17 cellular contexts compared by ENCODE assay signal in genomic region chr3:15495461-15496340, GRCh38. TPM values are rescaled to one million over a fixed set of nuclear protein-coding genes. Genes with fewer than 3 reads are reported as not detected.
DNase-seq lines count a peak whose midpoint lies in the region; ATAC-seq, FAIRE-seq and TF ChIP-seq lines count a peak whose summit lies in the region.
"Had no signal": no experiment of that assay in that cellular context is flagged by ENCODE, and none has a peak within 500 bp of the region (broad histone marks: within the 10 kb centered on the region; RNA-seq: fewer than 3 reads in every experiment).

No MANE protein-coding gene starts in this region.

- H3K9me3 Mint-ChIP-seq in natural killer cell, result no peaks in the 10 kb centered on the region
- H3K9me3 Mint-ChIP-seq: activated T-helper 17 cell treated with anti-CD3 and anti-CD28 coated beads, Interleukin-2, amount 50 U/mL, for 72 hours had no signal

- peaks cover 58 to 71% of the 10 kb centered on the region in 2 donors for H3K4me1 Mint-ChIP-seq in natural killer cell

- H3K4me3 Mint-ChIP-seq in natural killer cell, result no peak overlapping the region
- H3K4me3 Mint-ChIP-seq: activated T-helper 17 cell treated with anti-CD3 and anti-CD28 coated beads, Interleukin-2, amount 50 U/mL, for 72 hours had no signal

- POLR2A ChIA-PET in HepG2 (lab: Yijun Ruan, JAX) (no interaction called here), K562 (lab: Yijun Ruan, JAX) (interaction anchor here (0.5 to 2.8 kb wide), 6 partner anchors 14 to 73 kb away, joined by 3 to 8 read pairs (median 4); no protein-coding TSS in a partner anchor)

- no peaks in the 10 kb centered on the region for H3K9me3 ChIP-seq in HepG2 (ENCODE audit: low read length)
- H3K9me3 ChIP-seq in right lobe of liver, result no peaks in the 10 kb centered on the region
- H3K9me3 ChIP-seq in K562 (replicated peaks; ENCODE audit: control insufficient read depth, insufficient read depth, low read depth, low read length), result no peaks in the 10 kb centered on the region
- H3K9me3 ChIP-seq: lower lobe of right lung, neutrophil had no signal

- H3K27ac ChIP-seq in HepG2 (ENCODE audit: extremely low read length, insufficient read depth, low read length), result no peak overlapping the region
- no peak overlapping the region for H3K27ac ChIP-seq in right lobe of liver
- no peak overlapping the region for H3K27ac ChIP-seq in K562 (ENCODE audit: extremely low read depth, low read depth, low read length)
- H3K27ac ChIP-seq: lower lobe of right lung, neutrophil had no signal

- H3K4me1 ChIP-seq in HepG2 (ENCODE audit: insufficient read depth, low read length) (peaks cover 12% of the 10 kb centered on the region), right lobe of liver (no peaks in the 10 kb centered on the region), K562 (replicated peaks in 1 of 2; ENCODE audit: control insufficient read depth in 2 of 2, insufficient read depth in 2 of 2, low read length in 2 of 2) (no peaks in the 10 kb centered on the region)

- FAIRE-seq in HepG2 (lab: Jason Lieb, UNC) (no peak), K562 (lab: Jason Lieb, UNC) (no peak)
- FAIRE-seq: astrocyte, G401.6 had no signal

- H4K20me1 ChIP-seq in HepG2 (ENCODE audit: insufficient read depth, low read length) (no peaks in the 10 kb centered on the region), K562 (replicated peaks; ENCODE audit: control insufficient read depth, insufficient read depth, low read length) (no peaks in the 10 kb centered on the region)

- no peaks in the 10 kb centered on the region for H3K27me3 Mint-ChIP-seq in natural killer cell (ENCODE audit: low read depth in 2 of 2)
- H3K27me3 Mint-ChIP-seq: activated T-helper 17 cell treated with anti-CD3 and anti-CD28 coated beads, Interleukin-2, amount 50 U/mL, for 72 hours had no signal

- H3K36me3 ChIP-seq in HepG2 (replicated peaks in 1 of 2; ENCODE audit: control insufficient read depth in 1 of 2, insufficient read depth in 2 of 2, low read length in 2 of 2) (no peaks in the 10 kb centered on the region), right lobe of liver (no peaks in the 10 kb centered on the region), K562 (ENCODE audit: control insufficient read depth, insufficient read depth, low read length) (no peaks in the 10 kb centered on the region)
- H3K36me3 ChIP-seq: lower lobe of right lung, neutrophil had no signal

- DNase-seq in HepG2 (ENCODE audit: low spot score) (no peak), right lobe of liver (no peak), K562 (ENCODE audit: extremely low read depth in 1 of 4, low spot score in 3 of 4) (no peak), myocyte (ENCODE audit: low read depth) (peak; percentile 55), NAMALWA (ENCODE audit: low spot score) (no peak), Ammon's horn (ENCODE audit: low spot score) (no peak), natural killer cell (no peak)
- no peak for DNase-seq in activated naive CD4-positive, alpha-beta T cell (lab: John Stamatoyannopoulos, UW)
- DNase-seq: ACHN; activated CD4-positive, alpha-beta T cell treated with anti-CD3 and anti-CD28 coated beads, Interleukin-2, amount 50 U/mL, for 4 hours; lower lobe of right lung; NCI-H1105; NCI-H774 had no signal

- no peak overlapping the region for H2AFZ ChIP-seq in HepG2 (ENCODE audit: low read length)
- no peak overlapping the region for H2AFZ ChIP-seq in K562 (ENCODE audit: low read depth, low read length)

- ATAC-seq in HepG2, result peak; percentile 46; the same call in 1 of the 3 replicates
- ATAC-seq in right lobe of liver, result no peak
- no peak; the same call in 2 of the 3 replicates for ATAC-seq in K562
- ATAC-seq in natural killer cell, result no peak
- ATAC-seq: activated T-helper 17 cell treated with anti-CD3 and anti-CD28 coated beads, Interleukin-2, amount 50 U/mL, for 72 hours had no signal

- no peaks in the 10 kb centered on the region for H3K36me3 Mint-ChIP-seq in natural killer cell

- H3K9me1 ChIP-seq in K562 (ENCODE audit: control insufficient read depth, insufficient read depth, low read length), result no peaks in the 10 kb centered on the region

- H3K9ac ChIP-seq in HepG2 (ENCODE audit: insufficient read depth, low read depth, low read length), result no peak overlapping the region
- H3K9ac ChIP-seq in K562 (ENCODE audit: insufficient read depth in 1 of 2, low read depth in 2 of 2, low read length in 2 of 2), result no peak overlapping the region

- CTCF ChIA-PET in HepG2 (lab: Yijun Ruan, JAX; ENCODE audit: low intra/inter-chr PET ratio, low total read pairs) (no interaction called here), K562 (lab: Yijun Ruan, JAX; ENCODE audit: low intra/inter-chr PET ratio) (no interaction called here)

- BruUV-seq in HepG2 (replicated peaks; lab: Mats Ljungman, UMichigan) (no TSS peak), K562 (replicated peaks; lab: Mats Ljungman, UMichigan) (no TSS peak)

- H3K4me3 ChIP-seq in HepG2 (replicated peaks in 1 of 3; ENCODE audit: insufficient read depth in 1 of 3, low read depth in 2 of 3, low read length in 3 of 3) (no peak overlapping the region), right lobe of liver (no peak overlapping the region), K562 (no peak overlapping the region)
- H3K4me3 ChIP-seq: lower lobe of right lung had no signal

- TF ChIP-seq EP300 in HepG2 (IDR thresholded peaks at IDR 0.05; ENCODE audit: low read depth in 2 of 2, low read length in 2 of 2) (no peak), HepG2 (CRISPR knock-in tag; IDR thresholded peaks at IDR 0.05; ENCODE audit: borderline replicate concordance) (no peak), K562 (IDR thresholded peaks at IDR 0.05; ENCODE audit: low read length) (no peak)

- 8% methylated on average over 8 of the region's 9 CpGs for WGBS in HepG2 (ENCODE audit: low lambda C conversion rate)
- WGBS in right lobe of liver (ENCODE audit: insufficient coverage, low coverage, low lambda C conversion rate, missing lambda C conversion rate), result 78% methylated on average over 8 of the region's 9 CpGs
- under 1% methylated on average over 9 of the region's 9 CpGs for WGBS in K562 (ENCODE audit: insufficient coverage, low coverage, missing lambda C conversion rate)

- no peak overlapping the region for H3K4me2 ChIP-seq in HepG2 (ENCODE audit: low read depth, low read length)
- no peak overlapping the region for H3K4me2 ChIP-seq in K562 (ENCODE audit: insufficient read depth, low read length)

- H3K27me3 ChIP-seq in HepG2 (ENCODE audit: control insufficient read depth in 1 of 2, insufficient read depth in 2 of 2, low read length in 2 of 2) (peaks cover 4 to 9% of the 10 kb centered on the region in 2 experiments; a peak in 3 of 5 replicates), right lobe of liver (no peaks in the 10 kb centered on the region), K562 (ENCODE audit: control insufficient read depth in 2 of 2, insufficient read depth in 2 of 2, low read length in 2 of 2) (peaks cover 48 to 75% of the 10 kb centered on the region in 2 experiments)
- H3K27me3 ChIP-seq: neutrophil had no signal

- TF ChIP-seq CTCF in HepG2 (CRISPR knock-in tag; IDR thresholded peaks at IDR 0.05), result no peak
- no peak for TF ChIP-seq CTCF in right lobe of liver (IDR thresholded peaks at IDR 0.05)
- no peak for TF ChIP-seq CTCF in K562 (IDR thresholded peaks at IDR 0.05 in 2 of 3, conservative IDR thresholded peaks at IDR 0.05 in 1 of 3; ENCODE audit: insufficient read depth in 2 of 3, low read depth in 1 of 3, low read length in 3 of 3)
- no peak for TF ChIP-seq CTCF in natural killer cell (IDR thresholded peaks at IDR 0.05)

- no peaks in the 10 kb centered on the region for H3K79me2 ChIP-seq in HepG2 (ENCODE audit: insufficient read depth, low read length)
- no peaks in the 10 kb centered on the region for H3K79me2 ChIP-seq in K562 (ENCODE audit: control insufficient read depth, insufficient read depth, low read length)

- H3K27ac Mint-ChIP-seq in natural killer cell, result no peak overlapping the region
- H3K27ac Mint-ChIP-seq: activated T-helper 17 cell treated with anti-CD3 and anti-CD28 coated beads, Interleukin-2, amount 50 U/mL, for 72 hours had no signal

- intact Hi-C loops in HepG2 (cut with micrococcal nuclease; ENCODE audit: unreplicated experiment) (no loop called here), right lobe of liver (cut with DNase I) (no loop called here), K562 (cut with micrococcal nuclease) (no loop called here), natural killer cell (cut with micrococcal nuclease) (no loop called here)

- TF ChIP-seq POLR2A in HepG2 (IDR thresholded peaks at IDR 0.05; ENCODE audit: insufficient read depth in 1 of 2, low read depth in 2 of 2, low read length in 2 of 2) (no peak), right lobe of liver (IDR thresholded peaks at IDR 0.05) (no peak), K562 (conservative IDR thresholded peaks at IDR 0.05) (no peak)

- in situ Hi-C loops in HepG2 (cut with HindIII; ENCODE audit: extremely low pct_ligation_motif_present, low pct_unique_long_range_greater_than_20kb) (no loop called here), K562 (cut with MboI) (no loop called here)

- no peak for TF ChIP-seq RAD21 in HepG2 (CRISPR knock-in tag; IDR thresholded peaks at IDR 0.05)
- no peak for TF ChIP-seq RAD21 in K562 (CRISPR knock-in tag; conservative IDR thresholded peaks at IDR 0.05 in 1 of 2, IDR thresholded peaks at IDR 0.05 in 1 of 2)

RNA-seq across cellular contexts. Expression of gene COLQ, which starts 25.8 kb away (rescaled TPM):
- total RNA-seq in HepG2 (2016; rRNA removed; fragmentation: Illumina TruSeq; extraction: Trizol) (0.31 TPM in 1 of 2 replicates, not detected in the other), right lobe of liver (1 to 10 TPM in 2 of 6 experiments, under 1 TPM in 4; 0.25 to 1.2 (median 0.83) TPM), K562 (2014; rRNA removed) (0.04 TPM in 1 of 2 replicates, not detected in the other), K562 (2014; rRNA removed; fragmentation: Illumina TruSeq; extraction: Trizol) (0.04 TPM in 1 of 2 replicates, not detected in the other), K562 (2015; rRNA removed; fragmentation: Illumina TruSeq; extraction: Trizol) (0.15 and 0.36 TPM in 2 replicates), K562 (2021) (0.27 TPM in 1 of 2 replicates, not detected in the other), myocyte (2.9 and 24.8 TPM in 2 replicates), natural killer cell (10 to 100 TPM; 37.7 to 60.7 (median 55.8) TPM)
- total RNA-seq in HepG2 (2016; cell fraction: cytosol; rRNA removed; fragmentation: Illumina TruSeq; extraction: Trizol; ENCODE audit: low read depth), result not detected in 2 replicates
- total RNA-seq in HepG2 (2016; cell fraction: insoluble cytoplasmic fraction; rRNA removed; fragmentation: Illumina TruSeq; extraction: Trizol), result 0.19 TPM in 1 of 2 replicates, not detected in the other
- 0.06 and 0.14 TPM in 2 replicates for total RNA-seq in HepG2 (2016; cell fraction: membrane; rRNA removed; fragmentation: Illumina TruSeq; extraction: Trizol)
- total RNA-seq in HepG2 (2016; cell fraction: nucleus; rRNA removed; fragmentation: Illumina TruSeq; extraction: Trizol), result 0.96 and 1.6 TPM in 2 replicates
- polyA plus RNA-seq in HepG2 (2011; rRNA removed) (0.46 and 0.52 TPM in 2 replicates), K562 (2011; rRNA removed) (0.24 TPM in 1 of 2 replicates, not detected in the other), K562 (2014; fragmentation: Illumina TruSeq; extraction: Trizol) (0.19 and 0.27 TPM in 2 replicates), K562 (2014; fragmentation: Nextera tagmentation; extraction: Ambion mirVana) (not detected), K562 (2014; rRNA removed) (0.05 and 0.25 TPM in 2 replicates)
- 0.13 and 0.19 TPM in 2 replicates for polyA plus RNA-seq in HepG2 (2011; cell fraction: cytosol; rRNA removed)
- polyA plus RNA-seq in HepG2 (2011; cell fraction: nucleus; rRNA removed), result 3.7 and 4.0 TPM in 2 replicates
- 0.28 and 0.35 TPM in 2 replicates for polyA plus RNA-seq in HepG2 (2012)
- not detected in 2 replicates for polyA plus RNA-seq in HepG2 (2016; cell fraction: cytosol; fragmentation: Illumina TruSeq; extraction: Trizol; ENCODE audit: low read depth)
- 0.10 TPM in 1 of 2 replicates, not detected in the other for polyA plus RNA-seq in HepG2 (2016; cell fraction: insoluble cytoplasmic fraction; fragmentation: Illumina TruSeq; extraction: Trizol; ENCODE audit: low read depth)
- 0.26 TPM in 1 of 2 replicates, not detected in the other for polyA plus RNA-seq in HepG2 (2016; cell fraction: membrane; fragmentation: Illumina TruSeq; extraction: Trizol; ENCODE audit: low read depth)
- 0.48 and 0.65 TPM in 2 replicates for polyA plus RNA-seq in HepG2 (2016; cell fraction: nucleus; fragmentation: Illumina TruSeq; extraction: Trizol; ENCODE audit: insufficient read depth, low read depth)
- polyA minus RNA-seq in HepG2 (2011; rRNA and poly(A)+ RNA removed; ENCODE audit: low replicate concordance), result 0.26 and 0.42 TPM in 2 replicates
- not detected in 2 replicates for polyA minus RNA-seq in HepG2 (2011; cell fraction: cytosol; rRNA and poly(A)+ RNA removed)
- 1.0 and 2.9 TPM in 2 replicates for polyA minus RNA-seq in HepG2 (2011; cell fraction: nucleus; rRNA and poly(A)+ RNA removed)
- total RNA-seq in K562 (2011; cell fraction: chromatin; rRNA removed; ENCODE audit: low replicate concordance), result 0.16 and 0.23 TPM in 2 replicates
- 0.33 TPM in 1 of 2 replicates, not detected in the other for total RNA-seq in K562 (2011; cell fraction: nucleolus; rRNA removed)
- 0.73 TPM in 1 of 2 replicates, not detected in the other for total RNA-seq in K562 (2011; cell fraction: nucleoplasm; rRNA removed)
- polyA plus RNA-seq in K562 (2011; cell fraction: cytosol; rRNA removed), result 0.10 and 0.16 TPM in 2 replicates
- 0.81 and 1.1 TPM in 2 replicates for polyA plus RNA-seq in K562 (2011; cell fraction: nucleus; rRNA removed)
- polyA plus RNA-seq in K562 (2012), result 0.04 and 0.14 TPM in 2 replicates
- polyA minus RNA-seq in K562 (2011; rRNA and poly(A)+ RNA removed), result not detected in 2 replicates
- not detected in 2 replicates for polyA minus RNA-seq in K562 (2011; cell fraction: cytosol; rRNA and poly(A)+ RNA removed)
- polyA minus RNA-seq in K562 (2011; cell fraction: nucleus; rRNA and poly(A)+ RNA removed), result not detected in 2 replicates
- polyA plus RNA-seq in myocyte (2012), result 2.5 TPM
